16 cellular contexts compared by ENCODE assay signal in the genomic region with DNA sequence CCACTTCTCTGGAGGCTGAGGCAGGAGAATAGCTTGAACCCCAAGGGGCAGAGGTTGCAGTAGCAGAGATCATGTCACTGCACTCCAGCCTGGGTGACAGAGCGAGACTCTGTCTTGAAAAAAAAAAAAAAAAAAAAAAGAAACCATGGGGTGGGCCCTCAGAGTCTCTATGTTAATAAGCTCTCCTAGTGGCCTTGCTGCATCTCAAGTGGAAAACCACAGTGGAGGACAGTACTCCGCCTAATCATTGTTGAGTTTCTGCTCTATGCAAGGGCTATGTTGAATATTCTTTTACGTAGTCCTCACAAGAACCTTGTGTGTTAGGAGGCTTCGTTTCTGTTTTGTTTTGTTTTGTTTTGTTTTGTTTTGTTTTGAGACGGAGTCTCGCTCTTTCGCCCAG. TPM values are rescaled to one million over a fixed set of nuclear protein-coding genes. Genes with fewer than 3 reads are reported as not detected.
DNase-seq lines count a peak whose midpoint lies in the region; ATAC-seq and TF ChIP-seq lines count a peak whose summit lies in the region.
"Had no signal": no experiment of that assay in that cellular context is flagged by ENCODE, and none has a peak within 500 bp of the region (broad histone marks: within the 10 kb centered on the region; RNA-seq: fewer than 3 reads in every experiment).

No MANE protein-coding gene starts in this region.

- POLR2A ChIA-PET in RWPE1 (lab: Yijun Ruan, JAX; ENCODE audit: low non-redundant PET) = no interaction called here

- H3K9ac ChIP-seq in H9 (ENCODE audit: extremely low read depth, insufficient read length, low read length) = no peak overlapping the region
- no peak overlapping the region for H3K9ac ChIP-seq in mesendoderm (ENCODE audit: low read length)

- H3K27ac Mint-ChIP-seq in H9 = peak overlapping the region; percentile 16 to 99 (median 94); a peak in 4 of 7 replicates
- H3K27ac Mint-ChIP-seq: B cell had no signal

- H2BK20ac ChIP-seq in H9 (ENCODE audit: low read depth, low read length, poor library complexity, severe bottlenecking) = no peak overlapping the region

- H3K27me3 ChIP-seq in cardiac muscle cell = no peaks in the 10 kb centered on the region
- no peaks in the 10 kb centered on the region for H3K27me3 ChIP-seq in H9 (ENCODE audit: insufficient read depth, low read length)
- no peaks in the 10 kb centered on the region for H3K27me3 ChIP-seq in mesendoderm (ENCODE audit: insufficient read depth, low read length, poor library complexity)

- H3K36me3 ChIP-seq in cardiac muscle cell (peaks cover 46% of the 10 kb centered on the region), mesendoderm (ENCODE audit: control insufficient read depth, insufficient read depth, low read length) (peaks cover under 1% of the 10 kb centered on the region)

- H4K5ac ChIP-seq in H9 (ENCODE audit: insufficient read length, low read depth, low read length) (no peak overlapping the region), mesendoderm (ENCODE audit: low read length) (no peak overlapping the region)

- TF ChIP-seq CTCF in cardiac muscle cell (IDR thresholded peaks at IDR 0.05; ENCODE audit: low read depth, low read length) = no peak
- TF ChIP-seq CTCF in H9 (conservative IDR thresholded peaks at IDR 0.05) = no peak
- TF ChIP-seq CTCF in RWPE1 (conservative IDR thresholded peaks at IDR 0.05; ENCODE audit: low read depth) = no peak

- CTCF ChIA-PET in RWPE1 (lab: Yijun Ruan, JAX) = interaction anchor here (0.7 to 2.0 kb wide), 17 partner anchors 8 to 246 kb away, joined by 3 to 16 read pairs (median 3); no protein-coding TSS in a partner anchor

- H2AFZ ChIP-seq in H9 (ENCODE audit: low read length) = no peak overlapping the region

- peaks cover 28 to 68% (median 34%) of the 10 kb centered on the region in 3 experiments; a peak in 6 of 7 replicates for H3K36me3 Mint-ChIP-seq in H9 (ENCODE audit: insufficient read depth in 1 of 3, low read depth in 3 of 3)

- H3K56ac ChIP-seq in H9 (ENCODE audit: insufficient read length, low read depth, low read length) (no peak overlapping the region), mesendoderm (ENCODE audit: low read length) (no peak overlapping the region)

- no peak for ATAC-seq in Right ventricle myocardium inferior

- H3K4me1 Mint-ChIP-seq in H9 = peaks cover 12 to 20% of the 10 kb centered on the region in 2 experiments
- H3K4me1 Mint-ChIP-seq: B cell had no signal

- H3K9me3 Mint-ChIP-seq in H9 = no peaks in the 10 kb centered on the region

- H3K79me1 ChIP-seq in H9 (ENCODE audit: insufficient read depth, low read depth, low read length, poor library complexity, severe bottlenecking) = no peaks in the 10 kb centered on the region
- H3K79me1 ChIP-seq in mesendoderm (ENCODE audit: low read length) = no peaks in the 10 kb centered on the region

- WGBS in H9 (ENCODE audit: extremely low coverage, insufficient read length, low lambda C conversion rate) = no CpG with 5 or more reads among the region's 7 CpGs
- no CpG with 5 or more reads among the region's 7 CpGs for WGBS in mesendoderm (ENCODE audit: extremely low coverage, insufficient coverage, low lambda C conversion rate)

- DNase-seq in cardiac muscle cell (ENCODE audit: low read depth in 1 of 2, low spot score in 1 of 2) (no peak), Right ventricle myocardium inferior (ENCODE audit: missing footprints) (no peak), H9 (no peak), RWPE1 (ENCODE audit: low spot score) (no peak), mesendoderm (peak; percentile 32), SIG-M5 (lab: John Stamatoyannopoulos, UW) (no peak), head of caudate nucleus (no peak)
- no peak for DNase-seq in stimulated activated CD4-positive, alpha-beta T cell treated with anti-CD3 and anti-CD28 coated beads, Interleukin-2, amount 100 ng/mL, for 24 hours
- DNase-seq: DMS79 treated with DMSO at 0.1 percent for 48 hours, MM.1S, NCI-H1048, NCI-H1417 treated with DMSO at 0.1 percent for 48 hours, NCI-H187 had no signal

- H3K4me1 ChIP-seq in cardiac muscle cell (ENCODE audit: low read depth) (peaks cover 22% of the 10 kb centered on the region), H9 (ENCODE audit: insufficient read depth, low read length) (no peaks in the 10 kb centered on the region; the same call in 1 of the 2 replicates), mesendoderm (ENCODE audit: control insufficient read depth, low read depth, low read length) (no peaks in the 10 kb centered on the region)
- H3K4me1 ChIP-seq: A549 had no signal

- no peak overlapping the region for H4K8ac ChIP-seq in H9 (replicated peaks; ENCODE audit: insufficient read length, low read depth, low read length)
- H4K8ac ChIP-seq in mesendoderm (ENCODE audit: low read depth, low read length) = no peak overlapping the region

- H2BK120ac ChIP-seq in H9 (ENCODE audit: low read depth, low read length, poor library complexity, severe bottlenecking) (no peak overlapping the region), mesendoderm (ENCODE audit: low read depth, low read length) (no peak overlapping the region)

- no peak overlapping the region for H3K14ac ChIP-seq in H9 (ENCODE audit: insufficient read depth, low read length)

- H3K4ac ChIP-seq in H9 (ENCODE audit: low read depth, low read length) (no peak overlapping the region), mesendoderm (ENCODE audit: low read depth, low read length) (no peak overlapping the region)

- H3K4me3 ChIP-seq in cardiac muscle cell (no peak overlapping the region), mesendoderm (ENCODE audit: low read length) (no peak overlapping the region)
- H3K4me3 ChIP-seq: A549, GM12878 had no signal

- H2BK15ac ChIP-seq in H9 (ENCODE audit: low read depth, low read length) (no peak overlapping the region), mesendoderm (replicated peaks; ENCODE audit: low read depth) (no peak overlapping the region)

- no peaks in the 10 kb centered on the region for H3K27me3 Mint-ChIP-seq in H9 (ENCODE audit: low read depth)
- H3K27me3 Mint-ChIP-seq: B cell had no signal

- H4K91ac ChIP-seq in H9 (ENCODE audit: insufficient read length, low read depth, low read length) = no peak overlapping the region

- peak overlapping the region; percentile 64 for H3K27ac ChIP-seq in cardiac muscle cell
- no peak overlapping the region for H3K27ac ChIP-seq in H9 (ENCODE audit: insufficient read length, low read depth, low read length)
- H3K27ac ChIP-seq in RWPE1 = peak overlapping the region; percentile 13; the same call in 1 of the 2 replicates
- no peak overlapping the region for H3K27ac ChIP-seq in mesendoderm (ENCODE audit: low read depth, low read length)
- H3K27ac ChIP-seq: A549 had no signal

- H3K9me3 ChIP-seq in cardiac muscle cell (ENCODE audit: low read depth) = no peaks in the 10 kb centered on the region
- no peaks in the 10 kb centered on the region for H3K9me3 ChIP-seq in H9 (ENCODE audit: control insufficient read depth, low read depth, low read length)
- H3K9me3 ChIP-seq: A549 had no signal

- no peak overlapping the region for H2AK5ac ChIP-seq in H9 (ENCODE audit: insufficient read length, low read length)
- no peak overlapping the region for H2AK5ac ChIP-seq in mesendoderm (ENCODE audit: low read length)

- no peak overlapping the region for H3K4me3 Mint-ChIP-seq in H9
- H3K4me3 Mint-ChIP-seq: B cell had no signal

- H3K4me2 ChIP-seq in H9 (ENCODE audit: insufficient read depth, insufficient read length, low read length) = no peak overlapping the region
- H3K4me2 ChIP-seq in mesendoderm (ENCODE audit: low read length) = no peak overlapping the region
- H3K4me2 ChIP-seq: A549 had no signal

- H2BK12ac ChIP-seq in H9 (ENCODE audit: insufficient read length, low read depth, low read length) = no peak overlapping the region

- intact Hi-C loops in Right ventricle myocardium inferior (cut with DNase I) = no loop called here
- intact Hi-C loops in head of caudate nucleus (cut with DNase I) = no loop called here

- H3K18ac ChIP-seq in H9 (ENCODE audit: insufficient read length, low read depth, low read length) (no peak overlapping the region), mesendoderm (ENCODE audit: low read length) (no peak overlapping the region)

- H3K79me2 ChIP-seq in H9 (ENCODE audit: insufficient read depth, low read length) (no peaks in the 10 kb centered on the region), mesendoderm (ENCODE audit: control insufficient read depth, insufficient read depth, low read length) (no peaks in the 10 kb centered on the region)

- H3K23me2 ChIP-seq in H9 (ENCODE audit: insufficient read length, low read depth, low read length, poor library complexity, severe bottlenecking) = no peaks in the 10 kb centered on the region

- H3T11ph ChIP-seq in H9 (ENCODE audit: low read length) = no peak overlapping the region

- no peaks in the 10 kb centered on the region for H4K20me1 ChIP-seq in H9 (ENCODE audit: control insufficient read depth, insufficient read depth, insufficient read length)

- no peak overlapping the region for H2BK5ac ChIP-seq in H9 (ENCODE audit: insufficient read length, low read length)
- H2BK5ac ChIP-seq in mesendoderm (ENCODE audit: low read length) = no peak overlapping the region

- H3K23ac ChIP-seq in H9 (ENCODE audit: insufficient read length, low read depth, low read length) = no peak overlapping the region
- no peak overlapping the region for H3K23ac ChIP-seq in mesendoderm (ENCODE audit: low read length)

RNA-seq across cellular contexts. Expression of a gene that starts 48.9 kb away (rescaled TPM):
- total RNA-seq in cardiac muscle cell = 81.3 and 102 TPM in 2 replicates
- polyA plus RNA-seq in cardiac muscle cell = 69.3 and 105 TPM in 2 replicates
- 110 TPM for total RNA-seq in Right ventricle myocardium inferior
- total RNA-seq in H9 (2021) = 130 and 133 TPM in 2 replicates
- polyA plus RNA-seq in mesendoderm (2013, experiment 1 of 2) = 65.2 TPM
- 64.3 TPM for polyA plus RNA-seq in mesendoderm (2013, experiment 2 of 2)

Comparison
In these comparisons a context has a peak if more than half of its experiments do, and no peak if none do; other contexts are left out.
1. H3K27ac ChIP-seq: peak in cardiac muscle cell (single experiment) and RWPE1 (single experiment); none in H9 (single experiment) and mesendoderm (single experiment).